Comparison of ENCODE assay signal across 1 cellular context in genomic region chr4:184845367-184846011, GRCh38.
TF ChIP-seq lines count a peak whose summit lies in the region.

No MANE protein-coding gene starts in this region.

TF ChIP-seq in GM12878, 131 proteins besides CTCF, POLR2A, EP300 and RAD21 (continued from another document):
- TF ChIP-seq PKNOX1 (IDR thresholded peaks at IDR 0.05) (peak; percentile 26; the same call in 1 of the 2 replicates), CREM (IDR thresholded peaks at IDR 0.05; ENCODE audit: low read depth) (no peak), PAX8 (IDR thresholded peaks at IDR 0.05) (no peak), ATF7 (IDR thresholded peaks at IDR 0.05; ENCODE audit: low read depth) (peak; percentile 51), RUNX3 (IDR thresholded peaks at IDR 0.05; ENCODE audit: low read length) (peak; percentile 39; the same call in 1 of the 2 replicates), BCL11A (IDR thresholded peaks at IDR 0.05; ENCODE audit: low read depth, low read length) (no peak), NR2C2 (IDR thresholded peaks at IDR 0.05; ENCODE audit: borderline replicate concordance, control insufficient read depth, insufficient read length, low read depth) (no peak), RAD51 (IDR thresholded peaks at IDR 0.05) (peak; percentile 63; the same call in 1 of the 2 replicates), SMC3 (IDR thresholded peaks at IDR 0.05; ENCODE audit: borderline replicate concordance, low read length) (no peak), RELB (IDR thresholded peaks at IDR 0.05; ENCODE audit: low read depth) (peak; percentile 32; the same call in 1 of the 2 replicates), LARP7 (IDR thresholded peaks at IDR 0.05) (no peak), E2F4 (IDR thresholded peaks at IDR 0.05; ENCODE audit: low read depth, low read length) (no peak), TAF1 (IDR thresholded peaks at IDR 0.05; ENCODE audit: borderline replicate concordance, low read depth, low read length) (no peak), JUND (IDR thresholded peaks at IDR 0.05; ENCODE audit: low read depth, low read length) (no peak), GATAD2B (conservative IDR thresholded peaks at IDR 0.05; ENCODE audit: low read depth) (no peak), NR2F1 (conservative IDR thresholded peaks at IDR 0.05) (0 out of 2 replicates have a peak, but pooled peaks have one; percentile 33), YBX1 (IDR thresholded peaks at IDR 0.05) (no peak), PAX5 (IDR thresholded peaks at IDR 0.05; ENCODE audit: borderline replicate concordance, low read depth, low read length) (no peak), ETV6 (conservative IDR thresholded peaks at IDR 0.05 in 1 of 2, IDR thresholded peaks at IDR 0.05 in 1 of 2; ENCODE audit: borderline replicate concordance in 1 of 2, low read depth in 1 of 2) (no peak)
